In the genomic region with DNA sequence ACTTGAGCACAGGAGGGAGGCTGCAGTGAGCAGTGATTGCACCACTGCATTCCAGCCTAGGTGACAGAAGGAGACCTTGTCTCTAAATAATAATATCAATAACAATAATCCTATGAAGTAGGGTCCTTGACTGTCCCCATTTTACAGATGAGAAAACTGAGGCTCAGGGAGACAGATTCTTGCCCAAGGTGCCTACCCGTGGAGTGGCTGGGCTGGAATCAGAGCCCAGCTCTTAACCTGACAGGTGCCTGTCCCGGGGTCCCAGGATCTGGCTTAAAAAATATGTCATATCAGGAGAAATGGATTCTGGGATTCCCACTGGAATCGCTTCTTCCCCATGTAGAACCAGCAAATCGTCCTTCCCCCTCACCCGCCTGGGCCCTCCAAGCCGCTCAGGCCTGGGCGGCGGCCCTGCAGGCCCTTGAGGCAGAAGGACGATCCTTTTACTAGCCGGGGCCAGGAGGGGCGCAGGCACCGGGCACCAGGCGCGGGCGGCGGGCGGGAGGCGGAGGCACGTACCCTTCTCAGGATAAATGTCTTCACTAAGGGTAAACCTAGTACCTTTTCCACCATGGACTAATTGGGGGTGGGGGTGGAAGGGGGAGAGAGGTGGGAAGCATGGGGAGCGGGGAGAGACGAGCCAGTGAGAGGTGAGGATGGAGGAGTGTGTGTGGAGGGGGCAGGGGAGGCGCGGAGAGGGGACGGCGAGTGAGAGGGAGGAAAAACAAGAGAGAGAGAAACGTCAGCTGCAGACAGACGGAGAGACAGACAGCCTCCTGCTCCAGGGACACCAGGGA, we compare ENCODE assay signal across 1 cellular context.
TF ChIP-seq lines count a peak whose summit lies in the region.

No MANE protein-coding gene starts in this region.

TF ChIP-seq in GM12878, 131 proteins besides CTCF, POLR2A, EP300 and RAD21:
- TF ChIP-seq, protein P1, sequence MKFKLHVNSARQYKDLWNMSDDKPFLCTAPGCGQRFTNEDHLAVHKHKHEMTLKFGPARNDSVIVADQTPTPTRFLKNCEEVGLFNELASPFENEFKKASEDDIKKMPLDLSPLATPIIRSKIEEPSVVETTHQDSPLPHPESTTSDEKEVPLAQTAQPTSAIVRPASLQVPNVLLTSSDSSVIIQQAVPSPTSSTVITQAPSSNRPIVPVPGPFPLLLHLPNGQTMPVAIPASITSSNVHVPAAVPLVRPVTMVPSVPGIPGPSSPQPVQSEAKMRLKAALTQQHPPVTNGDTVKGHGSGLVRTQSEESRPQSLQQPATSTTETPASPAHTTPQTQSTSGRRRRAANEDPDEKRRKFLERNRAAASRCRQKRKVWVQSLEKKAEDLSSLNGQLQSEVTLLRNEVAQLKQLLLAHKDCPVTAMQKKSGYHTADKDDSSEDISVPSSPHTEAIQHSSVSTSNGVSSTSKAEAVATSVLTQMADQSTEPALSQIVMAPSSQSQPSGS (IDR thresholded peaks at IDR 0.05; ENCODE audit: low read length): no peak
- TF ChIP-seq NR2C2 (IDR thresholded peaks at IDR 0.05; ENCODE audit: borderline replicate concordance, control insufficient read depth, insufficient read length, low read depth) (no peak), PAX5 (IDR thresholded peaks at IDR 0.05; ENCODE audit: borderline replicate concordance, low read depth, low read length) (no peak), ZBED1 (IDR thresholded peaks at IDR 0.05; ENCODE audit: borderline replicate concordance) (no peak), POLR2AphosphoS5 (IDR thresholded peaks at IDR 0.05; ENCODE audit: low read length) (no peak), GATAD2B (conservative IDR thresholded peaks at IDR 0.05; ENCODE audit: low read depth) (no peak), EGR1 (IDR thresholded peaks at IDR 0.05; ENCODE audit: borderline replicate concordance in 1 of 2, low read depth in 2 of 2, low read length in 2 of 2) (no peak), YY1 (IDR thresholded peaks at IDR 0.05; ENCODE audit: low read depth, low read length) (no peak), SUPT20H (IDR thresholded peaks at IDR 0.05; ENCODE audit: borderline replicate concordance, control insufficient read depth, low read depth, low read length) (no peak), JUNB (IDR thresholded peaks at IDR 0.05) (no peak), TCF3 (IDR thresholded peaks at IDR 0.05; ENCODE audit: borderline replicate concordance, insufficient read depth, low read depth, low read length) (no peak), MEF2A (IDR thresholded peaks at IDR 0.05; ENCODE audit: insufficient read depth, low read depth, low read length) (no peak), ETV6 (conservative IDR thresholded peaks at IDR 0.05 in 1 of 2, IDR thresholded peaks at IDR 0.05 in 1 of 2; ENCODE audit: borderline replicate concordance in 1 of 2, low read depth in 1 of 2) (no peak), RUNX3 (IDR thresholded peaks at IDR 0.05; ENCODE audit: low read length) (no peak), NFXL1 (IDR thresholded peaks at IDR 0.05; ENCODE audit: borderline replicate concordance) (no peak), SIN3A (IDR thresholded peaks at IDR 0.05; ENCODE audit: low read depth, low read length) (no peak)
- TF ChIP-seq, protein P2, sequence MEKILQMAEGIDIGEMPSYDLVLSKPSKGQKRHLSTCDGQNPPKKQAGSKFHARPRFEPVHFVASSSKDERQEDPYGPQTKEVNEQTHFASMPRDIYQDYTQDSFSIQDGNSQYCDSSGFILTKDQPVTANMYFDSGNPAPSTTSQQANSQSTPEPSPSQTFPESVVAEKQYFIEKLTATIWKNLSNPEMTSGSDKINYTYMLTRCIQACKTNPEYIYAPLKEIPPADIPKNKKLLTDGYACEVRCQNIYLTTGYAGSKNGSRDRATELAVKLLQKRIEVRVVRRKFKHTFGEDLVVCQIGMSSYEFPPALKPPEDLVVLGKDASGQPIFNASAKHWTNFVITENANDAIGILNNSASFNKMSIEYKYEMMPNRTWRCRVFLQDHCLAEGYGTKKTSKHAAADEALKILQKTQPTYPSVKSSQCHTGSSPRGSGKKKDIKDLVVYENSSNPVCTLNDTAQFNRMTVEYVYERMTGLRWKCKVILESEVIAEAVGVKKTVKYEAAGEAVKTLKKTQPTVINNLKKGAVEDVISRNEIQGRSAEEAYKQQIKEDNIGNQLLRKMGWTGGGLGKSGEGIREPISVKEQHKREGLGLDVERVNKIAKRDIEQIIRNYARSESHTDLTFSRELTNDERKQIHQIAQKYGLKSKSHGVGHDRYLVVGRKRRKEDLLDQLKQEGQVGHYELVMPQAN (conservative IDR thresholded peaks at IDR 0.05): no peak
